ENCODE assay signal across 13 cellular contexts in the genomic region with DNA sequence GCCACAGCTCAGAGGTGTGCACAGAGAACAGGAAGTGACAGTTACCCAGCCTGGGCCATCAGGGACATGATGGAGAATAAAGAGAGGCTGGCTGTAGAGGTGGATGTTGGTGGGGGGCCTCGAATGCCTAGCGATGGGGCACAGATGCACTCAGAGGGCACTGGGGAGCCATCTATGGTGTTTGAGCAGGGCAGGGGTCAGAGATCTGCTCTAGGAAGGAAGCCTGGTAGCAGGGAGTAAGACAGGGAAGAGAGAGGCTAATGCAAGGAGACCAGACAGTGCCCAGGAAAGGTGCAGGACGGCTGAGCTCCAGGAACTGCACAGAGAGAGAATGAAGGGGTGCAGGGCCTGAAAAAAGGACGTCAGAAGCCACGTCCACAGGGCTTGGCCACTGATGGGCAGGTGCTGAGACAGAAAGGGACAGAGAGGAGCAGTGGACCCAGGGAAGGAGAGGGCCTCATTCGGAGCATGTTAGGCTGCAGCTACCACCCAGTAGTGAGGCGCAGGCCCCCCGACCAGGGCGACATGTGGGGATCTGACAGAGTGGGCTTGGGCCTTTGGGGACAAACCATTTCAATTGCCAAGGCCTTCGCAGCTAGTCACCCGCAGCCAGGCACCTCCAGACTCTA.
"Had no signal": no experiment of that assay in that cellular context is flagged by ENCODE, and none has a peak within 500 bp of the region (broad histone marks: within the 10 kb centered on the region; RNA-seq: fewer than 3 reads in every experiment).

No MANE protein-coding gene starts in this region.

- H3K27me3 ChIP-seq: sigmoid colon had no signal

- H3K9me3 ChIP-seq: psoas muscle, sigmoid colon had no signal

- H3K4me3 Mint-ChIP-seq: naive thymus-derived CD4-positive, alpha-beta T cell had no signal

- ATAC-seq: foreskin keratinocyte; naive thymus-derived CD4-positive, alpha-beta T cell; psoas muscle had no signal

- H3K27me3 Mint-ChIP-seq: naive thymus-derived CD4-positive, alpha-beta T cell had no signal

- H3K4me3 ChIP-seq: psoas muscle, sigmoid colon had no signal

- H3K36me3 ChIP-seq: sigmoid colon had no signal

- FAIRE-seq: astrocyte, colon, endothelial cell of umbilical vein, urothelium cell line had no signal

- H3K27ac ChIP-seq: foreskin keratinocyte, psoas muscle, sigmoid colon had no signal

- H3K4me1 ChIP-seq: foreskin keratinocyte, psoas muscle, sigmoid colon had no signal

- DNase-seq: activated gamma-delta T cell treated with Interleukin-2 at 50 U/mL for 16 hours; activated T-cell treated with anti-CD3 and anti-CD28 coated beads, Interleukin-2, amount 50 U/mL, for 1 hour; foreskin keratinocyte; head of caudate nucleus; naive thymus-derived CD4-positive, alpha-beta T cell; sigmoid colon; SW 1271; T-helper 9 cell had no signal
